Comparison of ENCODE assay signal across 8 cellular contexts in genomic region chr17:45395569-45396415, GRCh38. TPM values are rescaled to one million over a fixed set of nuclear protein-coding genes. Genes with fewer than 3 reads are reported as not detected.
DNase-seq lines count a peak whose midpoint lies in the region; ATAC-seq and TF ChIP-seq lines count a peak whose summit lies in the region.

No MANE protein-coding gene starts in this region.

- no peak overlapping the region for H3K4me2 ChIP-seq in trophoblast cell (ENCODE audit: low read length)

- no TSS peak for BruUV-seq in A673 (replicated peaks; lab: Mats Ljungman, UMichigan)

- no peak overlapping the region for H2BK120ac ChIP-seq in trophoblast cell (ENCODE audit: insufficient read depth, low read length, poor library complexity)

- no peaks in the 10 kb centered on the region for H3K79me1 ChIP-seq in trophoblast cell (ENCODE audit: low read length)

- H3K4me3 ChIP-seq in A673 (ENCODE audit: low read depth, low read length, poor library complexity, severe bottlenecking) (peak overlapping the region; percentile 15), Peyer's patch (peak overlapping the region in 3 of 4 donors; percentile 0 to 20 (median 3)), fibroblast of pulmonary artery (replicated peaks; ENCODE audit: low read depth, low read length) (peak overlapping the region; percentile 12), trophoblast cell (ENCODE audit: low read depth, low read length) (no peak overlapping the region)

- no peaks in the 10 kb centered on the region for H3K27me3 ChIP-seq in A673 (replicated peaks; ENCODE audit: insufficient read depth, low read depth, low read length, poor library complexity)
- no peaks in the 10 kb centered on the region for H3K27me3 ChIP-seq in Peyer's patch
- no peaks in the 10 kb centered on the region for H3K27me3 ChIP-seq in trophoblast cell (ENCODE audit: insufficient read depth, low read length)

- H3K4me1 ChIP-seq in A673 (ENCODE audit: insufficient read depth, low read length, poor library complexity, severe bottlenecking) = no peaks in the 10 kb centered on the region
- no peaks in the 10 kb centered on the region for H3K4me1 ChIP-seq in Peyer's patch
- no peaks in the 10 kb centered on the region for H3K4me1 ChIP-seq in trophoblast cell (ENCODE audit: control insufficient read depth in 1 of 2, insufficient read depth in 2 of 2, low read length in 2 of 2)

- H4K8ac ChIP-seq in trophoblast cell (ENCODE audit: low read depth, low read length) = no peak overlapping the region

- TF ChIP-seq POLR2A in Peyer's patch (IDR thresholded peaks at IDR 0.05) = no peak

- no peak overlapping the region for H2BK12ac ChIP-seq in trophoblast cell (ENCODE audit: low read length)

- no peak overlapping the region for H4K91ac ChIP-seq in trophoblast cell (ENCODE audit: low read depth, low read length)

- WGBS in trophoblast cell (ENCODE audit: extremely low coverage, insufficient coverage, insufficient read length) = no CpG with 5 or more reads among the region's 60 CpGs

- no peak overlapping the region for H3K18ac ChIP-seq in trophoblast cell (ENCODE audit: low read length)

- DNase-seq in A673 (ENCODE audit: low spot score) (no peak), Peyer's patch (peak in 1 of 3 donors; percentile 48), fibroblast of pulmonary artery (ENCODE audit: low read depth) (no peak), trophoblast cell (no peak), dedifferentiated amniotic fluid mesenchymal stem cell (ENCODE audit: extremely low spot score) (no peak), posterior vena cava (ENCODE audit: low spot score) (no peak), NCI-H345 (lab: John Stamatoyannopoulos, UW) (no peak)

- no peak overlapping the region for H2BK5ac ChIP-seq in trophoblast cell (ENCODE audit: low read depth, low read length, poor library complexity)

- no peak overlapping the region for H3K23ac ChIP-seq in trophoblast cell (ENCODE audit: low read length)

- H3K9me3 ChIP-seq in A673 (ENCODE audit: low read depth, low read length, poor library complexity, severe bottlenecking) (no peaks in the 10 kb centered on the region), Peyer's patch (no peaks in the 10 kb centered on the region), trophoblast cell (ENCODE audit: insufficient read depth, low read depth, low read length) (peaks cover 2% of the 10 kb centered on the region)

- POLR2A ChIA-PET in A673 (lab: Charles Lee; ENCODE audit: low non-redundant PET) = no interaction called here

- H3K27ac ChIP-seq in A673 (ENCODE audit: low read depth, low read length, poor library complexity, severe bottlenecking) (no peak overlapping the region), Peyer's patch (no peak overlapping the region), trophoblast cell (ENCODE audit: low read depth, low read length) (no peak overlapping the region)

- no peak for ATAC-seq in HG02759 (IDR thresholded peaks at IDR 0.05; ENCODE audit: unreplicated experiment)

- no peak overlapping the region for H4K12ac ChIP-seq in trophoblast cell (ENCODE audit: low read depth, low read length)

- H3K36me3 ChIP-seq in A673 (ENCODE audit: insufficient read depth, low read length, poor library complexity, severe bottlenecking) = no peaks in the 10 kb centered on the region
- H3K36me3 ChIP-seq in Peyer's patch = peaks cover 0 to 65% (median 0%) of the 10 kb centered on the region in 3 donors
- H3K36me3 ChIP-seq in trophoblast cell (ENCODE audit: control insufficient read depth in 1 of 2, insufficient read depth in 2 of 2, low read length in 2 of 2) = peaks cover 2 to 10% of the 10 kb centered on the region in 2 experiments

- no peaks in the 10 kb centered on the region for H3K79me2 ChIP-seq in trophoblast cell (ENCODE audit: control insufficient read depth, insufficient read depth, low read length, poor library complexity)

- no peak overlapping the region for H3K4ac ChIP-seq in trophoblast cell (ENCODE audit: low read depth, low read length)

- intact Hi-C loops in A673 (cut with micrococcal nuclease; ENCODE audit: unreplicated experiment) = no loop called here
- intact Hi-C loops in posterior vena cava (cut with DNase I) = no loop called here

- H3K14ac ChIP-seq in trophoblast cell (ENCODE audit: low read length) = no peak overlapping the region

- CTCF ChIA-PET in A673 (lab: Charles Lee) = interaction anchor here (0.9 kb wide), 1 partner anchor 115 kb away, joined by 4 read pairs; no protein-coding TSS in a partner anchor

- TF ChIP-seq CTCF in A673 (conservative IDR thresholded peaks at IDR 0.05; ENCODE audit: low read depth, low read length) (no peak), Peyer's patch (IDR thresholded peaks at IDR 0.05) (no peak), fibroblast of pulmonary artery (IDR thresholded peaks at IDR 0.05; ENCODE audit: low read length, missing control alignments) (no peak)

- no peak overlapping the region for H3K9ac ChIP-seq in trophoblast cell (ENCODE audit: low read length)

- H2AK5ac ChIP-seq in trophoblast cell (ENCODE audit: low read length) = no peak overlapping the region

- H2AFZ ChIP-seq in trophoblast cell (ENCODE audit: insufficient read depth, low read length, poor library complexity) = peak overlapping the region; percentile 45

RNA-seq across cellular contexts. Expression of gene ARHGAP27, which starts 36.9 kb away (rescaled TPM):
- total RNA-seq in A673 (2021) = 0.17 TPM in 2 replicates
- total RNA-seq in Peyer's patch = 100 to 1,000 TPM; 112 to 385 (median 258) TPM
- polyA plus RNA-seq in trophoblast cell (2013) = 12.2 and 13.9 TPM in 2 replicates
- total RNA-seq in posterior vena cava = 10 to 100 TPM; 17.8 to 24.5 TPM

Comparison
In these comparisons a context has a peak if more than half of its experiments do, and no peak if none do; other contexts are left out.
1. RNA of gene ARHGAP27, which starts 36.9 kb away (total RNA-seq): 112 to 385 TPM in Peyer's patch and 17.8 to 24.5 TPM in posterior vena cava; 0.17 TPM in A673; every median in the first group is over 10 times any median in the second.